8 cellular contexts compared by ENCODE assay signal in genomic region chr4:39636786-39637185, GRCh38. TPM values are rescaled to one million over a fixed set of nuclear protein-coding genes. Genes with fewer than 3 reads are reported as not detected.
DNase-seq lines count a peak whose midpoint lies in the region; ATAC-seq, FAIRE-seq and TF ChIP-seq lines count a peak whose summit lies in the region.

No MANE protein-coding gene starts in this region.

- TF ChIP-seq CTCF in astrocyte (IDR thresholded peaks at IDR 0.05; ENCODE audit: insufficient read depth, low read depth, low read length) (no peak), HepG2 (CRISPR knock-in tag; IDR thresholded peaks at IDR 0.05) (no peak), type B pancreatic cell (conservative IDR thresholded peaks at IDR 0.05) (no peak)

- H3K9me3 ChIP-seq in astrocyte (ENCODE audit: insufficient read depth, low read depth, low read length) (no peaks in the 10 kb centered on the region), HepG2 (ENCODE audit: low read length) (no peaks in the 10 kb centered on the region)

- DNase-seq in activated gamma-delta T cell treated with Interleukin-2 at 50 U/mL for 16 hours (peak; percentile 9), activated gamma-delta T cell (lab: John Stamatoyannopoulos, UW) (no peak), astrocyte (ENCODE audit: low read depth) (peak; percentile 19), HepG2 (ENCODE audit: low spot score) (no peak), type B pancreatic cell (ENCODE audit: extremely low spot score, unreplicated experiment) (no peak), retina (no peak)

- H3K9ac ChIP-seq in astrocyte (ENCODE audit: low read length) (peak overlapping the region; percentile 97), HepG2 (ENCODE audit: insufficient read depth, low read depth, low read length) (peak overlapping the region; percentile 93)

- WGBS in HepG2 (ENCODE audit: low lambda C conversion rate), result 24% methylated on average over 5 of the region's 5 CpGs

- H3K27ac ChIP-seq in astrocyte (ENCODE audit: low read depth, low read length), result peak overlapping the region; percentile 93
- H3K27ac ChIP-seq in HepG2 (ENCODE audit: extremely low read length, insufficient read depth, low read length), result peak overlapping the region; percentile 92

- H3K27me3 ChIP-seq in astrocyte (ENCODE audit: insufficient read depth, low read length) (no peaks in the 10 kb centered on the region), HepG2 (ENCODE audit: control insufficient read depth in 1 of 2, insufficient read depth in 2 of 2, low read length in 2 of 2) (no peaks in the 10 kb centered on the region; a peak in 1 of 5 replicates)

- no TSS peak for BruUV-seq in HepG2 (replicated peaks; lab: Mats Ljungman, UMichigan)

- H3K79me2 ChIP-seq in astrocyte (ENCODE audit: insufficient read depth, low read length) (peaks cover 52% of the 10 kb centered on the region), HepG2 (ENCODE audit: insufficient read depth, low read length) (peaks cover 24% of the 10 kb centered on the region)

- CTCF ChIA-PET in HepG2 (lab: Yijun Ruan, JAX; ENCODE audit: low intra/inter-chr PET ratio, low total read pairs), result no interaction called here

- H3K9me3 Mint-ChIP-seq in astrocyte (ENCODE audit: unreplicated experiment) (no peaks in the 10 kb centered on the region), type B pancreatic cell (no peaks in the 10 kb centered on the region)

- H3K27ac Mint-ChIP-seq in astrocyte (ENCODE audit: unreplicated experiment) (peak overlapping the region; percentile 96), type B pancreatic cell (peak overlapping the region; percentile 93)

- H3K4me3 ChIP-seq in astrocyte (ENCODE audit: insufficient read depth, low read depth, low read length) (peak overlapping the region; percentile 96), HepG2 (replicated peaks in 1 of 3; ENCODE audit: insufficient read depth in 1 of 3, low read depth in 2 of 3, low read length in 3 of 3) (peak overlapping the region; percentile 83 to 95 (median 87); a peak in 5 of 6 replicates)

- in situ Hi-C loops in HepG2 (cut with HindIII; ENCODE audit: extremely low pct_ligation_motif_present, low pct_unique_long_range_greater_than_20kb), result loop anchor here (5.0 kb wide), 1 partner anchor 109 kb away; the partner anchor contains the start of gene UGDH

- H3K4me1 ChIP-seq in astrocyte (ENCODE audit: insufficient read depth, low read length) (peaks cover 17% of the 10 kb centered on the region), HepG2 (ENCODE audit: insufficient read depth, low read length) (peaks cover 36% of the 10 kb centered on the region)

- H3K4me2 ChIP-seq in astrocyte (ENCODE audit: low read length), result peak overlapping the region; percentile 97
- H3K4me2 ChIP-seq in HepG2 (ENCODE audit: low read depth, low read length), result peak overlapping the region; percentile 89

- H3K27me3 Mint-ChIP-seq in astrocyte (ENCODE audit: low read depth, unreplicated experiment), result no peaks in the 10 kb centered on the region
- no peaks in the 10 kb centered on the region for H3K27me3 Mint-ChIP-seq in type B pancreatic cell

- no peak for TF ChIP-seq RAD21 in HepG2 (CRISPR knock-in tag; IDR thresholded peaks at IDR 0.05)

- TF ChIP-seq EP300 in HepG2 (IDR thresholded peaks at IDR 0.05; ENCODE audit: low read depth in 2 of 2, low read length in 2 of 2) (no peak), HepG2 (CRISPR knock-in tag; IDR thresholded peaks at IDR 0.05; ENCODE audit: borderline replicate concordance) (no peak)

- peak overlapping the region; percentile 93 for H3K4me3 Mint-ChIP-seq in astrocyte (ENCODE audit: unreplicated experiment)
- H3K4me3 Mint-ChIP-seq in type B pancreatic cell, result peak overlapping the region; percentile 91

- intact Hi-C loops in HepG2 (cut with micrococcal nuclease; ENCODE audit: unreplicated experiment), result loop anchor here (2.0 to 10.0 kb wide), 2 partner anchors 14 to 172 kb away; no protein-coding TSS in a partner anchor

- FAIRE-seq in astrocyte (lab: Jason Lieb, UNC), result no peak
- no peak for FAIRE-seq in HepG2 (lab: Jason Lieb, UNC)

- H3K36me3 Mint-ChIP-seq in astrocyte (ENCODE audit: low read depth, unreplicated experiment) (no peaks in the 10 kb centered on the region), type B pancreatic cell (no peaks in the 10 kb centered on the region)

- no peak overlapping the region for H2AFZ ChIP-seq in astrocyte (ENCODE audit: low read depth, low read length)
- H2AFZ ChIP-seq in HepG2 (ENCODE audit: low read length), result no peak overlapping the region

- POLR2A ChIA-PET in HepG2 (lab: Yijun Ruan, JAX), result interaction anchor here (1.0 to 2.7 kb wide), 4 partner anchors 11 to 122 kb away, joined by 3 to 17 read pairs (median 10); partner anchors contain the start of gene UGDH

- H4K20me1 ChIP-seq in astrocyte (ENCODE audit: insufficient read depth, low read length), result peaks cover 10% of the 10 kb centered on the region
- no peaks in the 10 kb centered on the region for H4K20me1 ChIP-seq in HepG2 (ENCODE audit: insufficient read depth, low read length)

- no peak for TF ChIP-seq POLR2A in HepG2 (IDR thresholded peaks at IDR 0.05; ENCODE audit: insufficient read depth in 1 of 2, low read depth in 2 of 2, low read length in 2 of 2)

- H3K36me3 ChIP-seq in astrocyte (ENCODE audit: insufficient read depth, low read length) (no peaks in the 10 kb centered on the region), HepG2 (replicated peaks in 1 of 2; ENCODE audit: control insufficient read depth in 1 of 2, insufficient read depth in 2 of 2, low read length in 2 of 2) (peaks cover 0 to 1% of the 10 kb centered on the region in 2 experiments; a peak in 1 of 5 replicates)

- H3K4me1 Mint-ChIP-seq in astrocyte (ENCODE audit: low read depth, unreplicated experiment) (peaks cover 18% of the 10 kb centered on the region), type B pancreatic cell (ENCODE audit: unreplicated experiment) (peaks cover 23% of the 10 kb centered on the region)

- ATAC-seq in HepG2 (no peak), HG03175 (IDR thresholded peaks at IDR 0.05; ENCODE audit: unreplicated experiment) (no peak), HG03196 (IDR thresholded peaks at IDR 0.05; ENCODE audit: unreplicated experiment) (no peak)

TF ChIP-seq in HepG2, 621 proteins besides CTCF, POLR2A, EP300 and RAD21 (continues in another document):
- TF ChIP-seq LCORL (IDR thresholded peaks at IDR 0.05) (0 out of 2 replicates have a peak, but pooled peaks have one; percentile 11), LCORL (CRISPR knock-in tag; IDR thresholded peaks at IDR 0.05) (no peak), ZBTB4 (CRISPR knock-in tag; IDR thresholded peaks at IDR 0.05; ENCODE audit: borderline replicate concordance) (no peak), PHF20 (CRISPR knock-in tag; IDR thresholded peaks at IDR 0.05) (no peak), GTF2F1 (IDR thresholded peaks at IDR 0.05; ENCODE audit: low read length) (no peak), KLF16 (CRISPR knock-in tag; IDR thresholded peaks at IDR 0.05) (no peak), ZBTB1 (CRISPR knock-in tag; IDR thresholded peaks at IDR 0.05; ENCODE audit: borderline replicate concordance) (no peak), HNF4A (CRISPR knock-in tag; IDR thresholded peaks at IDR 0.05) (peak; percentile 33), HIVEP1 (CRISPR knock-in tag; IDR thresholded peaks at IDR 0.05) (no peak)

RNA-seq across cellular contexts. Expression of gene SMIM14, which starts 1.9 kb away (rescaled TPM):
- total RNA-seq in astrocyte (27.2 and 28.3 TPM in 2 replicates), HepG2 (2016; rRNA removed; fragmentation: Illumina TruSeq; extraction: Trizol) (16.3 and 26.2 TPM in 2 replicates), type B pancreatic cell (ENCODE audit: low replicate concordance) (32.0 and 32.1 TPM in 2 replicates)
- 2.3 and 3.0 TPM in 2 replicates for total RNA-seq in HepG2 (2016; cell fraction: cytosol; rRNA removed; fragmentation: Illumina TruSeq; extraction: Trizol; ENCODE audit: low read depth)
- 16.9 and 24.5 TPM in 2 replicates for total RNA-seq in HepG2 (2016; cell fraction: insoluble cytoplasmic fraction; rRNA removed; fragmentation: Illumina TruSeq; extraction: Trizol)
- total RNA-seq in HepG2 (2016; cell fraction: membrane; rRNA removed; fragmentation: Illumina TruSeq; extraction: Trizol), result 7.0 and 8.1 TPM in 2 replicates
- 4.2 and 6.0 TPM in 2 replicates for total RNA-seq in HepG2 (2016; cell fraction: nucleus; rRNA removed; fragmentation: Illumina TruSeq; extraction: Trizol)
- polyA plus RNA-seq in HepG2 (2011; rRNA removed), result 20.1 and 28.1 TPM in 2 replicates
- polyA plus RNA-seq in HepG2 (2011; cell fraction: cytosol; rRNA removed), result 12.9 and 16.5 TPM in 2 replicates
- polyA plus RNA-seq in HepG2 (2011; cell fraction: nucleus; rRNA removed), result 3.0 and 7.6 TPM in 2 replicates
- polyA plus RNA-seq in HepG2 (2012), result 16.0 and 17.5 TPM in 2 replicates
- 3.3 and 4.9 TPM in 2 replicates for polyA plus RNA-seq in HepG2 (2016; cell fraction: cytosol; fragmentation: Illumina TruSeq; extraction: Trizol; ENCODE audit: low read depth)
- 22.5 and 24.5 TPM in 2 replicates for polyA plus RNA-seq in HepG2 (2016; cell fraction: insoluble cytoplasmic fraction; fragmentation: Illumina TruSeq; extraction: Trizol; ENCODE audit: low read depth)
- 7.2 and 7.6 TPM in 2 replicates for polyA plus RNA-seq in HepG2 (2016; cell fraction: membrane; fragmentation: Illumina TruSeq; extraction: Trizol; ENCODE audit: low read depth)
- 12.5 and 14.8 TPM in 2 replicates for polyA plus RNA-seq in HepG2 (2016; cell fraction: nucleus; fragmentation: Illumina TruSeq; extraction: Trizol; ENCODE audit: insufficient read depth, low read depth)
- polyA minus RNA-seq in HepG2 (2011; rRNA and poly(A)+ RNA removed; ENCODE audit: low replicate concordance), result 5.9 and 20.5 TPM in 2 replicates
- 18.6 and 21.3 TPM in 2 replicates for polyA minus RNA-seq in HepG2 (2011; cell fraction: cytosol; rRNA and poly(A)+ RNA removed)
- 4.4 and 6.1 TPM in 2 replicates for polyA minus RNA-seq in HepG2 (2011; cell fraction: nucleus; rRNA and poly(A)+ RNA removed)

Comparison
In these comparisons a context has a peak if more than half of its experiments do, and no peak if none do; other contexts are left out.
1. DNase-seq: peak in activated gamma-delta T cell treated with Interleukin-2 at 50 U/mL for 16 hours (single experiment) and astrocyte (single experiment); none in activated gamma-delta T cell (single experiment), HepG2 (single experiment), type B pancreatic cell (single experiment) and retina (single experiment).